Comparison of ENCODE assay signal across 12 cellular contexts in genomic region chr1:233627376-233627775, GRCh38. TPM values are rescaled to one million over a fixed set of nuclear protein-coding genes. Genes with fewer than 3 reads are reported as not detected.
DNase-seq lines count a peak whose midpoint lies in the region; ATAC-seq, FAIRE-seq and TF ChIP-seq lines count a peak whose summit lies in the region.
"Had no signal": no experiment of that assay in that cellular context is flagged by ENCODE, and none has a peak within 500 bp of the region (broad histone marks: within the 10 kb centered on the region; RNA-seq: fewer than 3 reads in every experiment).

No MANE protein-coding gene starts in this region.

- H3K9me3 Mint-ChIP-seq in GM23338 = no peaks in the 10 kb centered on the region
- H3K9me3 Mint-ChIP-seq: T-helper 1 cell treated with Interleukin-12 subunit alpha and Interleukin-12 subunit beta and Interleukin-4 antibody, amounts not matched to agents 30 μg/mL and 1 μg/mL, for 36 hours had no signal

- H3K4me1 ChIP-seq in HCT116 (ENCODE audit: control insufficient read depth in 1 of 2, insufficient read depth in 2 of 2, low read length in 2 of 2) (no peaks in the 10 kb centered on the region; a peak in 1 of 4 replicates), keratinocyte (ENCODE audit: control insufficient read depth, extremely low read depth, insufficient read depth, low read length) (peaks cover 20% of the 10 kb centered on the region), GM23338 (ENCODE audit: insufficient read depth) (0 out of 2 replicates have a peak, but pooled peaks cover 8% of the 10 kb centered on the region)
- H3K4me1 ChIP-seq: right lobe of liver had no signal

- no TSS peak for BruUV-seq in HCT116 (replicated peaks; lab: Mats Ljungman, UMichigan)

- H3K4me3 ChIP-seq in HCT116 (replicated peaks in 1 of 2; ENCODE audit: low read depth in 1 of 2, low read length in 2 of 2) (no peak overlapping the region), keratinocyte (ENCODE audit: control insufficient read depth in 2 of 3, extremely low read depth in 1 of 3, insufficient read depth in 2 of 3, low read depth in 1 of 3, low read length in 3 of 3) (no peak overlapping the region), GM23338 (no peak overlapping the region)
- H3K4me3 ChIP-seq: right lobe of liver had no signal

- RAD21 ChIA-PET in HCT116 (lab: Charles Lee; ENCODE audit: low non-redundant PET in 1 of 2, low total read pairs in 2 of 2, uncharacterized antibody in 2 of 2, unreplicated experiment in 2 of 2) = no interaction called here

- no peak for ATAC-seq in HCT116
- no peak for ATAC-seq in GM18909 (IDR thresholded peaks at IDR 0.05; ENCODE audit: poor library complexity, unreplicated experiment)
- ATAC-seq in GM23338 = no peak
- ATAC-seq: right lobe of liver had no signal

- H3K4me3 Mint-ChIP-seq in GM23338 = no peak overlapping the region
- H3K4me3 Mint-ChIP-seq: T-helper 1 cell treated with Interleukin-12 subunit alpha and Interleukin-12 subunit beta and Interleukin-4 antibody, amounts not matched to agents 30 μg/mL and 1 μg/mL, for 36 hours had no signal

- peaks cover 3% of the 10 kb centered on the region for H3K9me1 ChIP-seq in keratinocyte (ENCODE audit: control insufficient read depth, extremely low read depth, insufficient read depth, low read length)

- no peak overlapping the region for H3K27ac Mint-ChIP-seq in GM23338
- H3K27ac Mint-ChIP-seq: T-helper 1 cell treated with Interleukin-12 subunit alpha and Interleukin-12 subunit beta and Interleukin-4 antibody, amounts not matched to agents 30 μg/mL and 1 μg/mL, for 36 hours had no signal

- TF ChIP-seq CTCF in HCT116 (IDR thresholded peaks at IDR 0.05 in 2 of 3, conservative IDR thresholded peaks at IDR 0.05 in 1 of 3; ENCODE audit: borderline replicate concordance in 1 of 3, insufficient read depth in 1 of 3, low read depth in 2 of 3, low read length in 2 of 3) = no peak
- no peak for TF ChIP-seq CTCF in keratinocyte (optimal IDR thresholded peaks at IDR 0.05 in 1 of 3, IDR thresholded peaks at IDR 0.05 in 1 of 3, conservative IDR thresholded peaks at IDR 0.05 in 1 of 3; ENCODE audit: extremely low read depth in 1 of 3, insufficient read depth in 2 of 3, low read length in 3 of 3)
- TF ChIP-seq CTCF in GM23338 (conservative IDR thresholded peaks at IDR 0.05; ENCODE audit: low read depth in 2 of 2) = no peak

- DNase-seq in Ammon's horn (ENCODE audit: low spot score) (peak; percentile 75), HCT116 (ENCODE audit: low read depth, low spot score) (no peak), activated T-cell treated with anti-CD3 and anti-CD28 coated beads for 4 hours (peak; percentile 8), keratinocyte (ENCODE audit: low read depth, low spot score) (no peak), NCI-H1092 treated with DMSO at 0.1 percent for 48 hours (lab: John Stamatoyannopoulos, UW) (no peak), NCI-H774 (lab: John Stamatoyannopoulos, UW) (no peak), GM23338 (ENCODE audit: low spot score) (no peak)
- DNase-seq: activated CD8-positive, alpha-beta memory T cell treated with anti-CD3 and anti-CD28 coated beads, Interleukin-2, amount 50 U/mL, for 4 hours; OCI-M1; right lobe of liver had no signal

- no peaks in the 10 kb centered on the region; the same call in 1 of the 3 replicates for H3K36me3 Mint-ChIP-seq in GM23338 (ENCODE audit: low read depth)

- POLR2A ChIA-PET in HCT116 (lab: Charles Lee) = no interaction called here

- H4K20me1 ChIP-seq in HCT116 (ENCODE audit: insufficient read depth) (no peaks in the 10 kb centered on the region), keratinocyte (ENCODE audit: control insufficient read depth, extremely low read depth, insufficient read depth, low read length) (no peaks in the 10 kb centered on the region), GM23338 (replicated peaks; ENCODE audit: insufficient read depth) (peaks cover 12% of the 10 kb centered on the region)

- H2AFZ ChIP-seq in HCT116 (ENCODE audit: low read depth, low read length, poor library complexity, severe bottlenecking) (no peak overlapping the region), keratinocyte (ENCODE audit: control insufficient read depth, low read length) (no peak overlapping the region), GM23338 (no peak overlapping the region)

- dilution Hi-C loops in keratinocyte (cut with MboI; ENCODE audit: extremely low pct_ligation_motif_present, low sequenced_read_pairs) = no loop called here

- H3K9me2 ChIP-seq in HCT116 (ENCODE audit: insufficient read depth) (no peaks in the 10 kb centered on the region), GM23338 (ENCODE audit: insufficient read depth) (peaks cover 6% of the 10 kb centered on the region; the same call in 1 of the 2 replicates)

- TF ChIP-seq RAD21 in HCT116 (IDR thresholded peaks at IDR 0.05; ENCODE audit: low read depth) = no peak

- no peaks in the 10 kb centered on the region for H3F3A ChIP-seq in GM23338 (replicated peaks; ENCODE audit: low read depth)

- H3K79me2 ChIP-seq in HCT116 (ENCODE audit: insufficient read depth, low read length) = peaks cover 65% of the 10 kb centered on the region
- peaks cover 26% of the 10 kb centered on the region for H3K79me2 ChIP-seq in keratinocyte (ENCODE audit: control insufficient read depth, insufficient read depth, low read length)
- peaks cover 13% of the 10 kb centered on the region; the same call in 1 of the 2 replicates for H3K79me2 ChIP-seq in GM23338 (replicated peaks; ENCODE audit: insufficient read depth)

- peaks cover 4% of the 10 kb centered on the region for H3K27me3 Mint-ChIP-seq in GM23338 (ENCODE audit: insufficient read depth, low read depth, poor library complexity)

- no peak for TF ChIP-seq POLR2A in HCT116 (IDR thresholded peaks at IDR 0.05; ENCODE audit: borderline replicate concordance, extremely low read depth, insufficient read depth, insufficient read length)

- FAIRE-seq in keratinocyte (lab: Jason Lieb, UNC) = no peak

- H3K27ac ChIP-seq in HCT116 (ENCODE audit: low read depth, low read length) (no peak overlapping the region), keratinocyte (ENCODE audit: control insufficient read depth, insufficient read depth, low read length) (peak overlapping the region; percentile 17), GM23338 (ENCODE audit: low read depth) (no peak overlapping the region)
- H3K27ac ChIP-seq: right lobe of liver had no signal

- peaks cover 13% of the 10 kb centered on the region for H3K4me1 Mint-ChIP-seq in GM23338

- CTCF ChIA-PET in HCT116 (lab: Charles Lee) = no interaction called here

- intact Hi-C loops in HCT116 (cut with micrococcal nuclease) = no loop called here

- H3K9ac ChIP-seq in HCT116 (ENCODE audit: low read length) (no peak overlapping the region), keratinocyte (ENCODE audit: control insufficient read depth, extremely low read depth, insufficient read depth, low read length) (no peak overlapping the region)

- H3K9me3 ChIP-seq in HCT116 (ENCODE audit: control insufficient read depth in 1 of 2, insufficient read depth in 1 of 2, low read depth in 1 of 2, low read length in 2 of 2) = no peaks in the 10 kb centered on the region
- H3K9me3 ChIP-seq in keratinocyte (ENCODE audit: control insufficient read depth, low read depth, low read length) = no peaks in the 10 kb centered on the region
- H3K9me3 ChIP-seq: right lobe of liver had no signal

- H3K36me3 ChIP-seq in HCT116 (ENCODE audit: control insufficient read depth in 1 of 2, insufficient read depth in 2 of 2, low read length in 2 of 2) (peaks cover 0 to 3% of the 10 kb centered on the region in 2 experiments; a peak in 2 of 4 replicates), keratinocyte (ENCODE audit: control insufficient read depth in 2 of 2, extremely low read depth in 1 of 2, insufficient read depth in 2 of 2, low read length in 2 of 2) (peaks cover 2 to 10% of the 10 kb centered on the region in 2 experiments), GM23338 (ENCODE audit: insufficient read depth) (no peaks in the 10 kb centered on the region)
- H3K36me3 ChIP-seq: right lobe of liver had no signal

- H3K27me3 ChIP-seq in HCT116 (ENCODE audit: insufficient read depth, low read length) = no peaks in the 10 kb centered on the region
- H3K27me3 ChIP-seq in keratinocyte (ENCODE audit: control insufficient read depth, extremely low read depth, insufficient read depth, low read length) = no peaks in the 10 kb centered on the region
- no peaks in the 10 kb centered on the region for H3K27me3 ChIP-seq in GM23338 (ENCODE audit: insufficient read depth)
- H3K27me3 ChIP-seq: right lobe of liver had no signal

- H3K4me2 ChIP-seq in HCT116 (ENCODE audit: low read length) (peak overlapping the region; percentile 22; the same call in 1 of the 2 replicates), keratinocyte (ENCODE audit: control insufficient read depth, extremely low read depth, insufficient read depth, low read depth, low read length) (peak overlapping the region; percentile 52), GM23338 (no peak overlapping the region)

TF ChIP-seq in HCT116, 20 proteins besides CTCF, POLR2A, EP300 and RAD21:
- TF ChIP-seq SP1 (IDR thresholded peaks at IDR 0.05; ENCODE audit: low read depth) (no peak), ZNF274 (IDR thresholded peaks at IDR 0.05; ENCODE audit: low read depth, low read length) (no peak), FOSL1 (IDR thresholded peaks at IDR 0.05; ENCODE audit: low read depth) (peak; percentile 33; the same call in 1 of the 2 replicates), JUND (IDR thresholded peaks at IDR 0.05) (no peak), EZH2phosphoT487 (IDR thresholded peaks at IDR 0.05; ENCODE audit: borderline replicate concordance) (no peak)

TF ChIP-seq in GM23338, 12 proteins besides CTCF, POLR2A, EP300 and RAD21 (continues in another document):
- TF ChIP-seq ZNF331 (CRISPR knock-in tag; IDR thresholded peaks at IDR 0.05; ENCODE audit: low read depth) (no peak), ZNF114 (CRISPR knock-in tag; IDR thresholded peaks at IDR 0.05) (no peak)

RNA-seq across cellular contexts. Expression of gene KCNK1, which starts 13.5 kb away (rescaled TPM):
- total RNA-seq in HCT116 (2021; ENCODE audit: unreplicated experiment) = 28.4 TPM
- polyA plus RNA-seq in HCT116 (2012) = 27.9 and 39.7 TPM in 2 replicates
- polyA plus RNA-seq in keratinocyte (14.0 to 17.5 TPM (median 17.3 TPM) in 3 replicates), GM23338 (2016; fragmentation: Nextera tagmentation; extraction: Ambion mirVana) (10.1 and 12.1 TPM in 2 replicates)
- 17.5 TPM for polyA plus RNA-seq in keratinocyte (2011; ENCODE audit: low read depth)
- polyA plus RNA-seq in keratinocyte (2011; cell fraction: cytosol; rRNA removed) = 10.4 and 15.3 TPM in 2 replicates
- 23.6 and 28.3 TPM in 2 replicates for polyA plus RNA-seq in keratinocyte (2011; cell fraction: nucleus; rRNA removed)
- 11.5 and 43.7 TPM in 2 replicates for polyA plus RNA-seq in keratinocyte (2012; ENCODE audit: low replicate concordance)
- 26.4 to 41.8 TPM (median 35.9 TPM) in 3 replicates for polyA minus RNA-seq in keratinocyte
- polyA minus RNA-seq in keratinocyte (2011; cell fraction: cytosol; rRNA and poly(A)+ RNA removed) = 31.1 TPM
- polyA minus RNA-seq in keratinocyte (2011; cell fraction: nucleus; rRNA and poly(A)+ RNA removed) = 16.2 and 21.3 TPM in 2 replicates
- total RNA-seq in GM23338 (2014; rRNA removed; shearing (Covaris generic)) = 11.8 and 12.7 TPM in 2 replicates

Comparison
In these comparisons a context has a peak if more than half of its experiments do, and no peak if none do; other contexts are left out.
1. DNase-seq: peak in Ammon's horn (single experiment) and activated T-cell treated with anti-CD3 and anti-CD28 coated beads for 4 hours (single experiment); none in HCT116 (single experiment), keratinocyte (single experiment), NCI-H1092 treated with DMSO at 0.1 percent for 48 hours (single experiment), NCI-H774 (single experiment) and GM23338 (single experiment).